Comparison of ENCODE assay signal across 6 cellular contexts in genomic region chr19:58304748-58305064, GRCh38. TPM values are rescaled to one million over a fixed set of nuclear protein-coding genes. Genes with fewer than 3 reads are reported as not detected.
DNase-seq lines count a peak whose midpoint lies in the region; TF ChIP-seq lines count a peak whose summit lies in the region.

No MANE protein-coding gene starts in this region.

- peak overlapping the region; percentile 81 for H2AFZ ChIP-seq in ACC112 (ENCODE audit: low read length, unreplicated experiment)

- H3K27ac ChIP-seq in ACC112 (ENCODE audit: low read depth, low read length) (peak overlapping the region; percentile 63), temporal lobe (ENCODE audit: low read depth, low read length) (peak overlapping the region; percentile 71)

- DNase-seq in HuH-7 (ENCODE audit: low spot score) (peak; percentile 15), fibroblast of villous mesenchyme (ENCODE audit: low read depth) (no peak), NCI-H1436 treated with DMSO at 0.1 percent for 48 hours (lab: John Stamatoyannopoulos, UW) (no peak), MV-4-11 (lab: John Stamatoyannopoulos, UW) (no peak)

- TF ChIP-seq CTCF in fibroblast of villous mesenchyme (IDR thresholded peaks at IDR 0.05; ENCODE audit: insufficient read depth, low read depth, low read length), result no peak

- peak overlapping the region; percentile 99 for H3K4me3 ChIP-seq in ACC112 (ENCODE audit: low read depth, low read length)
- peak overlapping the region; percentile 97 for H3K4me3 ChIP-seq in fibroblast of villous mesenchyme (ENCODE audit: low read depth, low read length)

- peaks cover 4% of the 10 kb centered on the region for H3K4me1 ChIP-seq in ACC112 (ENCODE audit: control insufficient read depth, insufficient read depth, low read length, unreplicated experiment)

- H3K27me3 ChIP-seq in ACC112 (ENCODE audit: insufficient read depth, low read length), result no peaks in the 10 kb centered on the region

- peaks cover 22% of the 10 kb centered on the region; the same call in 1 of the 2 replicates for H3K36me3 ChIP-seq in ACC112 (ENCODE audit: insufficient read depth, low read length)

- H3K79me2 ChIP-seq in ACC112 (ENCODE audit: control insufficient read depth, insufficient read depth, low read length, unreplicated experiment), result peaks cover 16% of the 10 kb centered on the region

RNA-seq across cellular contexts. Expression of gene ERVK3-1, which starts 0.5 kb away (rescaled TPM):
- total RNA-seq in fibroblast of villous mesenchyme, result 30.6 and 34.5 TPM in 2 replicates
- total RNA-seq in temporal lobe, result 20.2 TPM

RNA-seq across cellular contexts. Expression of gene ZSCAN22, which starts 22.1 kb away (rescaled TPM):
- 2.6 and 3.0 TPM in 2 replicates for total RNA-seq in fibroblast of villous mesenchyme
- total RNA-seq in temporal lobe, result 2.2 TPM

RNA-seq across cellular contexts. Expression of gene ZNF8, which starts 26.0 kb away (rescaled TPM):
- total RNA-seq in fibroblast of villous mesenchyme, result 6.4 and 9.5 TPM in 2 replicates
- 17.9 TPM for total RNA-seq in temporal lobe

RNA-seq across cellular contexts. Expression of gene A1BG, which starts 48.6 kb away (rescaled TPM):
- total RNA-seq in fibroblast of villous mesenchyme (1.3 TPM in 2 replicates), temporal lobe (1.5 TPM)

RNA-seq across cellular contexts. Expression of gene ZNF497, which starts 57.8 kb away (rescaled TPM):
- 0.32 and 0.86 TPM in 2 replicates for total RNA-seq in fibroblast of villous mesenchyme
- 3.2 TPM for total RNA-seq in temporal lobe
